18 cellular contexts compared by ENCODE assay signal in genomic region chr22:43154887-43155536, GRCh38. TPM values are rescaled to one million over a fixed set of nuclear protein-coding genes. Genes with fewer than 3 reads are reported as not detected.
DNase-seq lines count a peak whose midpoint lies in the region; ATAC-seq and TF ChIP-seq lines count a peak whose summit lies in the region.
"Had no signal": no experiment of that assay in that cellular context is flagged by ENCODE, and none has a peak within 500 bp of the region (broad histone marks: within the 10 kb centered on the region; RNA-seq: fewer than 3 reads in every experiment).

No MANE protein-coding gene starts in this region.

- H3K27ac ChIP-seq in GM23248 (no peak overlapping the region), left lung (peak overlapping the region in 1 of 2 donors; percentile 80), gastroesophageal sphincter (no peak overlapping the region), GM23338 (ENCODE audit: low read depth) (no peak overlapping the region)
- H3K27ac ChIP-seq: brain microvascular endothelial cell had no signal

- no peak overlapping the region for H3K4me2 ChIP-seq in GM23248 (ENCODE audit: unreplicated experiment)
- H3K4me2 ChIP-seq in GM23338 = no peak overlapping the region

- H3K9me3 Mint-ChIP-seq in GM23338 = no peaks in the 10 kb centered on the region

- H4K20me1 ChIP-seq in GM23248 (ENCODE audit: insufficient read depth) (peaks cover 5% of the 10 kb centered on the region; the same call in 1 of the 2 replicates), GM23338 (replicated peaks; ENCODE audit: insufficient read depth) (no peaks in the 10 kb centered on the region)

- H3K27me3 Mint-ChIP-seq in GM23338 (ENCODE audit: insufficient read depth, low read depth, poor library complexity) = peaks cover 27% of the 10 kb centered on the region
- H3K27me3 Mint-ChIP-seq: activated naive CD8-positive, alpha-beta T cell had no signal

- 52 to 60% methylated on average over 20 to 27 of the region's 27 CpGs for WGBS in GM23248 (ENCODE audit: low coverage in 1 of 2, low lambda C conversion rate in 2 of 2, missing lambda C conversion rate in 2 of 2), 2 experiments
- 87% methylated on average over 3 of the region's 27 CpGs; no CpG with 5 or more reads in 1 of the 2 donors for WGBS in gastroesophageal sphincter (ENCODE audit: low coverage in 1 of 2), 2 donors

- H3K9me3 ChIP-seq in GM23248 (ENCODE audit: low read depth) (no peaks in the 10 kb centered on the region), left lung (no peaks in the 10 kb centered on the region), gastroesophageal sphincter (no peaks in the 10 kb centered on the region)

- H3K4me1 ChIP-seq in GM23248 (ENCODE audit: insufficient read depth) (peaks cover 15% of the 10 kb centered on the region; the same call in 1 of the 2 replicates), left lung (peaks cover 0 to 87% of the 10 kb centered on the region in 2 donors), gastroesophageal sphincter (peaks cover 0 to 76% (median 13%) of the 10 kb centered on the region in 3 donors), GM23338 (ENCODE audit: insufficient read depth) (no peaks in the 10 kb centered on the region)

- H3K27me3 ChIP-seq in GM23248 (replicated peaks; ENCODE audit: insufficient read depth) (no peaks in the 10 kb centered on the region), left lung (no peaks in the 10 kb centered on the region), gastroesophageal sphincter (no peaks in the 10 kb centered on the region), GM23338 (ENCODE audit: insufficient read depth) (peaks cover 17% of the 10 kb centered on the region)
- H3K27me3 ChIP-seq: brain microvascular endothelial cell had no signal

- H3K9me2 ChIP-seq in GM23248 (ENCODE audit: insufficient read depth) = no peaks in the 10 kb centered on the region
- no peaks in the 10 kb centered on the region for H3K9me2 ChIP-seq in GM23338 (ENCODE audit: insufficient read depth)

- H3K79me2 ChIP-seq in GM23248 (ENCODE audit: insufficient read depth) (peaks cover 78% of the 10 kb centered on the region), GM23338 (replicated peaks; ENCODE audit: insufficient read depth) (no peaks in the 10 kb centered on the region)

- ATAC-seq in left lung (no peak), sciatic nerve (peak; percentile 7), gastroesophageal sphincter (no peak), GM23338 (no peak)
- ATAC-seq: SK-N-SH treated with all-trans-retinoic acid at 6 μM for 48 hours had no signal

- in situ Hi-C loops in GM23248 (cut with MboI) = no loop called here

- TF ChIP-seq EP300 in gastroesophageal sphincter (IDR thresholded peaks at IDR 0.05) = no peak

- TF ChIP-seq CTCF in left lung (IDR thresholded peaks at IDR 0.05) (no peak), gastroesophageal sphincter (IDR thresholded peaks at IDR 0.05) (no peak), GM23338 (conservative IDR thresholded peaks at IDR 0.05; ENCODE audit: low read depth in 2 of 2) (no peak)

- no peak overlapping the region for H3K4me3 Mint-ChIP-seq in GM23338
- H3K4me3 Mint-ChIP-seq: activated naive CD8-positive, alpha-beta T cell had no signal

- H2AFZ ChIP-seq in GM23248 = no peak overlapping the region
- H2AFZ ChIP-seq in GM23338 = no peak overlapping the region

- no peaks in the 10 kb centered on the region for H3K36me3 ChIP-seq in GM23248 (ENCODE audit: low read depth)
- peaks cover 0 to 32% of the 10 kb centered on the region in 2 donors for H3K36me3 ChIP-seq in left lung
- peaks cover 0 to 17% of the 10 kb centered on the region in 2 donors for H3K36me3 ChIP-seq in gastroesophageal sphincter
- no peaks in the 10 kb centered on the region for H3K36me3 ChIP-seq in GM23338 (ENCODE audit: insufficient read depth)

- H3K4me3 ChIP-seq in GM23248 (no peak overlapping the region; the same call in 1 of the 2 replicates), left lung (peak overlapping the region in 1 of 2 donors; percentile 64), gastroesophageal sphincter (no peak overlapping the region), GM23338 (no peak overlapping the region)

- H3K9ac ChIP-seq in GM23248 = no peak overlapping the region; the same call in 1 of the 2 replicates

- peaks cover 6% of the 10 kb centered on the region for H3K4me1 Mint-ChIP-seq in GM23338

- H3F3A ChIP-seq in GM23248 (ENCODE audit: insufficient read depth) (no peaks in the 10 kb centered on the region), GM23338 (replicated peaks; ENCODE audit: low read depth) (no peaks in the 10 kb centered on the region; the same call in 1 of the 2 replicates)

- intact Hi-C loops in left lung (cut with DNase I) (no loop called here), sciatic nerve (cut with DNase I) (loop anchor here (5.0 kb wide), 1 partner anchor 1938 kb away; no protein-coding TSS in a partner anchor)

- H3K36me3 Mint-ChIP-seq in GM23338 (ENCODE audit: low read depth) = no peaks in the 10 kb centered on the region
- H3K36me3 Mint-ChIP-seq: activated naive CD8-positive, alpha-beta T cell had no signal

- no peak overlapping the region for H3K27ac Mint-ChIP-seq in GM23338
- H3K27ac Mint-ChIP-seq: activated naive CD8-positive, alpha-beta T cell had no signal

- DNase-seq in GM23248 (peak; percentile 60), NOMO-1 treated with dmso at 0.1 percent for 144 hours (lab: John Stamatoyannopoulos, UW; ENCODE audit: unreplicated experiment) (peak; percentile 31), left lung (peak; percentile 86 to 94), sciatic nerve (ENCODE audit: low spot score) (no peak), SIG-M5 (lab: John Stamatoyannopoulos, UW) (no peak), NCI-H510A treated with DMSO at 0.1 percent for 48 hours (lab: John Stamatoyannopoulos, UW) (no peak), GM23338 (ENCODE audit: low spot score) (no peak)
- DNase-seq: activated CD4-positive, alpha-beta T cell treated with anti-CD3 and anti-CD28 coated beads for 4 hours; brain microvascular endothelial cell; dermis blood vessel endothelial cell; glutamatergic neuron; NCI-H2081 treated with DMSO at 0.1 percent for 48 hours; NCI-H510A; occipital lobe had no signal

- TF ChIP-seq POLR2A in gastroesophageal sphincter (IDR thresholded peaks at IDR 0.05) = no peak

TF ChIP-seq in GM23338, 12 proteins besides CTCF, POLR2A, EP300 and RAD21:
- TF ChIP-seq EZH2phosphoT487 (IDR thresholded peaks at IDR 0.05; ENCODE audit: unreplicated experiment) (no peak), STAT1 (IDR thresholded peaks at IDR 0.05; ENCODE audit: unreplicated experiment) (no peak), CREB1 (CRISPR knock-in tag; IDR thresholded peaks at IDR 0.05; ENCODE audit: low read depth) (no peak), NANOG (IDR thresholded peaks at IDR 0.05; ENCODE audit: borderline replicate concordance) (no peak), JUNB (IDR thresholded peaks at IDR 0.05; ENCODE audit: unreplicated experiment) (no peak), EZH2 (IDR thresholded peaks at IDR 0.05; ENCODE audit: low read depth, unreplicated experiment) (no peak)
TF ChIP-seq in GM23338: peak in this region for 0.

RNA-seq across cellular contexts. Expression of gene TSPO, which starts 3.7 kb away (rescaled TPM):
- 760 and 970 TPM in 2 replicates for total RNA-seq in GM23248 (2014; rRNA removed; shearing (Covaris generic))
- polyA plus RNA-seq in GM23248 (2016; fragmentation: Nextera tagmentation; extraction: Ambion mirVana) = 896 and 938 TPM in 2 replicates
- 100 to 1,000 TPM; 195 to 276 TPM for total RNA-seq in left lung
- 94.6 TPM for total RNA-seq in sciatic nerve
- 100 to 1,000 TPM; 112 to 240 (median 178) TPM for total RNA-seq in gastroesophageal sphincter
- total RNA-seq in GM23338 (2014; rRNA removed; shearing (Covaris generic)) = 42.5 and 44.7 TPM in 2 replicates
- 32.3 and 34.6 TPM in 2 replicates for polyA plus RNA-seq in GM23338 (2016; fragmentation: Nextera tagmentation; extraction: Ambion mirVana)

RNA-seq across cellular contexts. Expression of gene MCAT, which starts 11.8 kb away (rescaled TPM):
- 16.0 and 23.4 TPM in 2 replicates for total RNA-seq in GM23248 (2014; rRNA removed; shearing (Covaris generic))
- polyA plus RNA-seq in GM23248 (2016; fragmentation: Nextera tagmentation; extraction: Ambion mirVana) = 17.6 and 18.2 TPM in 2 replicates
- 10 to 100 TPM; 15.0 to 16.6 TPM for total RNA-seq in left lung
- total RNA-seq in sciatic nerve = 11.5 TPM
- 10 to 100 TPM; 15.8 to 21.7 (median 19.2) TPM for total RNA-seq in gastroesophageal sphincter
- 12.3 and 16.9 TPM in 2 replicates for total RNA-seq in GM23338 (2014; rRNA removed; shearing (Covaris generic))
- 9.7 and 10.4 TPM in 2 replicates for polyA plus RNA-seq in GM23338 (2016; fragmentation: Nextera tagmentation; extraction: Ambion mirVana)

RNA-seq across cellular contexts. Expression of gene TTLL12, which starts 31.9 kb away (rescaled TPM):
- 42.8 and 43.9 TPM in 2 replicates for total RNA-seq in GM23248 (2014; rRNA removed; shearing (Covaris generic))
- polyA plus RNA-seq in GM23248 (2016; fragmentation: Nextera tagmentation; extraction: Ambion mirVana) (28.1 and 29.5 TPM in 2 replicates), GM23338 (2016; fragmentation: Nextera tagmentation; extraction: Ambion mirVana) (43.9 and 46.7 TPM in 2 replicates)
- total RNA-seq in left lung (10 to 100 TPM; 26.4 to 42.1 TPM), sciatic nerve (24.3 TPM), gastroesophageal sphincter (10 to 100 TPM; 20.8 to 34.5 (median 23.4) TPM)
- total RNA-seq in GM23338 (2014; rRNA removed; shearing (Covaris generic)) = 129 and 147 TPM in 2 replicates

RNA-seq across cellular contexts. Expression of gene BIK, which starts 44.5 kb away (rescaled TPM):
- total RNA-seq in GM23248 (2014; rRNA removed; shearing (Covaris generic)) = not detected in 2 replicates
- polyA plus RNA-seq in GM23248 (2016; fragmentation: Nextera tagmentation; extraction: Ambion mirVana) (not detected in 2 replicates), GM23338 (2016; fragmentation: Nextera tagmentation; extraction: Ambion mirVana) (9.6 and 10.4 TPM in 2 replicates)
- total RNA-seq in left lung (1 to 10 TPM; 2.0 to 3.1 TPM), sciatic nerve (not detected), gastroesophageal sphincter (1 to 10 TPM in 1 of 4 donors, not detected in 3; 1.7 TPM)
- total RNA-seq in GM23338 (2014; rRNA removed; shearing (Covaris generic)) = 5.6 and 9.8 TPM in 2 replicates
- total RNA-seq: occipital lobe, temporal lobe had no signal

Comparison
In these comparisons a context has a peak if more than half of its experiments do, and no peak if none do; other contexts are left out.
1. DNase-seq: peak in GM23248 (single experiment), NOMO-1 treated with dmso at 0.1 percent for 144 hours (single experiment) and left lung (2 of 2); none in sciatic nerve (single experiment), SIG-M5 (single experiment), NCI-H510A treated with DMSO at 0.1 percent for 48 hours (single experiment) and GM23338 (single experiment).